ENCODE assay signal across 40 cellular contexts in the genomic region with DNA sequence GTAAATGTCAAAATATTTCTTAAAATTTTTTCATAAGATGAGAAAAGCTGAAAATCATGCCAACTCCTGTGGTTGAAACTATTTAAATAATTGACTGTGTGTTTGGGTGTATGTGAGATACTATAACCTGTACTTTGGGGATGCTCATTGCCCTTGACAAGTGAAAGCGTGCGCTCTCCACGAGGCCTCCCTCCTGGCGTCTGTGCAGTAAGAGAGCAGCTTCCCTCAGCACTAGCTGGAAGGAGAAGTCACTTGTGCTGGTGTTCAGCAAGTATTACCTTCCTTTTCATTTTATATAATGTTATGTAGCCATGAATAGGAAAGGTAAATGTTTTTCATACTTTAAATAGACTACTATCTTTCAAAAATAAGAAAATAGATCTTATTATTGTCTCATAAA.
"Had no signal": no experiment of that assay in that cellular context is flagged by ENCODE, and none has a peak within 500 bp of the region (broad histone marks: within the 10 kb centered on the region; RNA-seq: fewer than 3 reads in every experiment).

No MANE protein-coding gene starts in this region.

- H3K27me3 ChIP-seq: adrenal gland, ascending aorta, body of pancreas, brain microvascular endothelial cell, breast epithelium, cardiac muscle cell had no signal

- H3K4me3 ChIP-seq: adrenal gland, ascending aorta, body of pancreas, breast epithelium, cardiac muscle cell had no signal

- H3K4me1 ChIP-seq: adrenal gland, ascending aorta, body of pancreas, breast epithelium had no signal

- H3K4me1 Mint-ChIP-seq: activated naive CD4-positive, alpha-beta T cell treated with anti-CD3 and anti-CD28 coated beads, Interleukin-2, amount 10 ng/mL, durations not matched to agents 7 days and 5 days; activated naive CD8-positive, alpha-beta T cell treated with anti-CD3 and anti-CD28 coated beads, Interleukin-2, amount 10 ng/mL, durations not matched to agents 7 days and 5 days; activated naive CD8-positive, alpha-beta T cell treated with anti-CD3 and anti-CD28 coated beads, Interleukin-2, amount 50 U/mL, for 24 hours; brain had no signal

- H3K4me3 Mint-ChIP-seq: activated naive CD4-positive, alpha-beta T cell treated with anti-CD3 and anti-CD28 coated beads for 36 hours; activated naive CD4-positive, alpha-beta T cell treated with anti-CD3 and anti-CD28 coated beads, Interleukin-2, amount 10 ng/mL, durations not matched to agents 7 days and 5 days; activated naive CD4-positive, alpha-beta T cell treated with anti-CD3 and anti-CD28 coated beads, Interleukin-2, amount 50 U/mL, for 24 hours; activated naive CD8-positive, alpha-beta T cell; activated naive CD8-positive, alpha-beta T cell treated with anti-CD3 and anti-CD28 coated beads for 36 hours; activated naive CD8-positive, alpha-beta T cell treated with anti-CD3 and anti-CD28 coated beads, Interleukin-2, amount 10 ng/mL, durations not matched to agents 7 days and 5 days; activated naive CD8-positive, alpha-beta T cell treated with anti-CD3 and anti-CD28 coated beads, Interleukin-2, amount 50 U/mL, for 24 hours; activated T-cell treated with anti-CD3 and anti-CD28 coated beads, Interleukin-2, amount 50 U/mL, for 24 hours; activated T-cell treated with anti-CD3 and anti-CD28 coated beads, Interleukin-2, amount 50 U/mL, for 4 hours; activated T-cell treated with anti-CD3 and anti-CD28 coated beads, Interleukin-2, amount 50 U/mL, for 72 hours; activated T-helper 1 cell treated with anti-CD3 and anti-CD28 coated beads, Interleukin-12 subunit alpha, Interleukin-12 subunit beta, Interleukin-2, Interleukin-4 antibody, amounts not matched to agents 30 ng/mL and 10 ng/mL and 1 ng/mL, durations not matched to agents 14 hours and 24 hours and 36 hours; activated T-helper 17 cell treated with anti-CD3 and anti-CD28 coated beads, Interleukin-2, amount 50 U/mL, for 72 hours; brain; central memory CD8-positive, alpha-beta T cell had no signal

- H3K27me3 Mint-ChIP-seq: activated naive CD4-positive, alpha-beta T cell treated with anti-CD3 and anti-CD28 coated beads, Interleukin-2, amount 10 ng/mL, durations not matched to agents 7 days and 5 days; activated naive CD4-positive, alpha-beta T cell treated with anti-CD3 and anti-CD28 coated beads, Interleukin-2, amount 50 U/mL, for 24 hours; activated naive CD8-positive, alpha-beta T cell; activated naive CD8-positive, alpha-beta T cell treated with anti-CD3 and anti-CD28 coated beads for 36 hours; activated naive CD8-positive, alpha-beta T cell treated with anti-CD3 and anti-CD28 coated beads, Interleukin-2, amount 10 ng/mL, durations not matched to agents 7 days and 5 days; activated naive CD8-positive, alpha-beta T cell treated with anti-CD3 and anti-CD28 coated beads, Interleukin-2, amount 50 U/mL, for 24 hours; activated T-cell treated with anti-CD3 and anti-CD28 coated beads, Interleukin-2, amount 50 U/mL, for 24 hours; activated T-helper 17 cell treated with anti-CD3 and anti-CD28 coated beads, Interleukin-2, amount 50 U/mL, for 72 hours; brain; central memory CD8-positive, alpha-beta T cell had no signal

- FAIRE-seq: astrocyte, bronchial epithelial cell had no signal

- H3K27ac ChIP-seq: adrenal gland, ascending aorta, body of pancreas, brain microvascular endothelial cell, breast epithelium, cardiac muscle cell had no signal

- H3K36me3 ChIP-seq: adrenal gland, brain microvascular endothelial cell, breast epithelium, cardiac muscle cell had no signal

- H3K9me3 ChIP-seq: adrenal gland, ascending aorta, body of pancreas had no signal

- DNase-seq: activated effector memory CD4-positive, alpha-beta T cell treated with anti-CD3 and anti-CD28 coated beads, Interleukin-2, amount 50 U/mL, for 16 hours; activated effector memory CD4-positive, alpha-beta T cell treated with Interleukin-2 at 50 U/mL for 16 hours; activated gamma-delta T cell; activated gamma-delta T cell treated with Interleukin-2 at 50 U/mL for 16 hours; activated naive CD4-positive, alpha-beta T cell; activated naive CD4-positive, alpha-beta T cell treated with anti-CD3 and anti-CD28 coated beads for 36 hours; activated naive CD4-positive, alpha-beta T cell treated with anti-CD3 and anti-CD28 coated beads, Interleukin-2, amount 10 ng/mL, durations not matched to agents 7 days and 5 days; activated naive CD4-positive, alpha-beta T cell treated with anti-CD3 and anti-CD28 coated beads, Interleukin-2, amount 50 U/mL, for 16 hours; activated naive CD4-positive, alpha-beta T cell treated with Interleukin-2 at 50 U/mL for 16 hours; activated naive CD8-positive, alpha-beta T cell treated with anti-CD3 and anti-CD28 coated beads for 36 hours; activated naive CD8-positive, alpha-beta T cell treated with anti-CD3 and anti-CD28 coated beads, Interleukin-2, amount 10 ng/mL, durations not matched to agents 7 days and 5 days; activated naive CD8-positive, alpha-beta T cell treated with anti-CD3 and anti-CD28 coated beads, Interleukin-2, amount 50 U/mL, for 24 hours; activated T-cell treated with anti-CD3 and anti-CD28 coated beads, Interleukin-2, amount 50 U/mL, for 1 hour; activated T-cell treated with anti-CD3 and anti-CD28 coated beads, Interleukin-2, amount 50 U/mL, for 24 hours; activated T-cell treated with anti-CD3 and anti-CD28 coated beads, Interleukin-2, amount 50 U/mL, for 4 hours; activated T-cell treated with anti-CD3 and anti-CD28 coated beads, Interleukin-2, amount 50 U/mL, for 48 hours; activated T-cell treated with anti-CD3 and anti-CD28 coated beads, Interleukin-2, amount 50 U/mL, for 72 hours; adrenal gland; amniotic stem cell; amygdala; anterior cingulate cortex; aorta; body of pancreas; brain microvascular endothelial cell; caudate nucleus; central memory CD4-positive, alpha-beta T cell; cerebellar nuclear complex had no signal

- ATAC-seq: activated naive CD4-positive, alpha-beta T cell treated with anti-CD3 and anti-CD28 coated beads, Interleukin-2, amount 50 U/mL, for 72 hours; activated naive CD8-positive, alpha-beta T cell treated with anti-CD3 and anti-CD28 coated beads, Interleukin-2, amount 50 U/mL, for 24 hours; activated T-cell treated with anti-CD3 and anti-CD28 coated beads, Interleukin-2, amount 50 U/mL, for 4 hours; activated T-cell treated with anti-CD3 and anti-CD28 coated beads, Interleukin-2, amount 50 U/mL, for 72 hours; activated T-helper 17 cell treated with anti-CD3 and anti-CD28 coated beads, Interleukin-2, amount 50 U/mL, for 72 hours; body of pancreas had no signal

- H3K27ac Mint-ChIP-seq: activated naive CD4-positive, alpha-beta T cell treated with anti-CD3 and anti-CD28 coated beads for 36 hours; activated naive CD4-positive, alpha-beta T cell treated with anti-CD3 and anti-CD28 coated beads, Interleukin-2, amount 10 ng/mL, durations not matched to agents 7 days and 5 days; activated naive CD4-positive, alpha-beta T cell treated with anti-CD3 and anti-CD28 coated beads, Interleukin-2, amount 50 U/mL, for 24 hours; activated naive CD4-positive, alpha-beta T cell treated with anti-CD3 and anti-CD28 coated beads, Interleukin-2, amount 50 U/mL, for 72 hours; activated naive CD8-positive, alpha-beta T cell; activated naive CD8-positive, alpha-beta T cell treated with anti-CD3 and anti-CD28 coated beads for 36 hours; activated naive CD8-positive, alpha-beta T cell treated with anti-CD3 and anti-CD28 coated beads, Interleukin-2, amount 10 ng/mL, durations not matched to agents 7 days and 5 days; activated naive CD8-positive, alpha-beta T cell treated with anti-CD3 and anti-CD28 coated beads, Interleukin-2, amount 50 U/mL, for 24 hours; activated T-cell treated with anti-CD3 and anti-CD28 coated beads, Interleukin-2, amount 50 U/mL, for 24 hours; activated T-cell treated with anti-CD3 and anti-CD28 coated beads, Interleukin-2, amount 50 U/mL, for 72 hours; activated T-helper 1 cell treated with anti-CD3 and anti-CD28 coated beads, Interleukin-12 subunit alpha, Interleukin-12 subunit beta, Interleukin-2, Interleukin-4 antibody, amounts not matched to agents 30 ng/mL and 10 ng/mL and 1 ng/mL, durations not matched to agents 14 hours and 24 hours and 36 hours; activated T-helper 17 cell treated with anti-CD3 and anti-CD28 coated beads, Interleukin-2, amount 50 U/mL, for 72 hours; activated T-helper 2 cell treated with anti-CD3 and anti-CD28 coated beads, Interferon-gamma antibody, Interleukin-2, Interleukin-4, amounts not matched to agents 10 μg/mL and 5 μg/mL and 100 μg/mL, durations not matched to agents 14 hours and 24 hours and 36 hours; brain had no signal
